ENCODE assay signal across 34 cellular contexts in the genomic region with DNA sequence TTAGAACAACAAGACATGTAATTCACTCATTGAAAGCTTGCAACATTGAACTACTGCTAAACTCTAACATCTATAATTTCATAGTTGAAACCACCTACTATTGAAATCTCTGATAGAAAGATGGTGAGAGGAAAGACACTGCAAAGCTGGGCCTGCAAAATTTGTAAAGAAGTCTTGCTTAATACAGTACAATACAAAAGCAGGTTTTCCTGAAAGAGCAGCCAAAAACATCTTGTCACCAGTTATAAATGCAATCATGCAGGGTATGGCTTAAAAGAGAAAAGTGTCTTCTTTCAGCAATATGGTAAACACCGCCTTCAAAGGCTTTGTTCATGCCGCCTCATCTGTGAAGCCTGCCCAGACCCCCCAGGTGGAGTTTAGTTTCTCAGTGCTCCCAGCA.
DNase-seq lines count a peak whose midpoint lies in the region; ATAC-seq and TF ChIP-seq lines count a peak whose summit lies in the region.
"Had no signal": no experiment of that assay in that cellular context is flagged by ENCODE, and none has a peak within 500 bp of the region (broad histone marks: within the 10 kb centered on the region; RNA-seq: fewer than 3 reads in every experiment).

No MANE protein-coding gene starts in this region.

- H3K9me3 Mint-ChIP-seq in nephron progenitor cell = no peaks in the 10 kb centered on the region
- H3K9me3 Mint-ChIP-seq: activated naive CD4-positive, alpha-beta T cell treated with anti-CD3 and anti-CD28 coated beads, Interleukin-2, amount 50 U/mL, for 72 hours; HFFc6; IgD-negative memory B cell; nephron had no signal

- no peak overlapping the region for H3K27ac Mint-ChIP-seq in nephron progenitor cell
- H3K27ac Mint-ChIP-seq: activated naive CD4-positive, alpha-beta T cell treated with anti-CD3 and anti-CD28 coated beads, Interleukin-2, amount 50 U/mL, for 72 hours; HFFc6; IgD-negative memory B cell; nephron had no signal

- H3K4me1 ChIP-seq in right atrium auricular region = peaks cover 0 to 26% of the 10 kb centered on the region in 2 donors

- intact Hi-C loops in Right ventricle myocardium superior (cut with DNase I) = no loop called here

- no peak for TF ChIP-seq CTCF in right atrium auricular region (IDR thresholded peaks at IDR 0.05)
- no peak for TF ChIP-seq CTCF in epithelial cell of esophagus (IDR thresholded peaks at IDR 0.05; ENCODE audit: insufficient read depth, low read depth, low read length, missing control alignments)
- TF ChIP-seq CTCF in nephron progenitor cell (IDR thresholded peaks at IDR 0.05) = no peak

- no peak for ATAC-seq in Right ventricle myocardium superior (ENCODE audit: poor library complexity)
- ATAC-seq: activated naive CD4-positive, alpha-beta T cell treated with anti-CD3 and anti-CD28 coated beads, Interleukin-2, amount 50 U/mL, for 72 hours; stimulated activated naive CD8-positive, alpha-beta T cell treated with anti-CD3 and anti-CD28 coated beads, Interleukin-15, Interleukin-2, amounts not matched to agents 100 U/mL and 50 U/mL, for 24 hours had no signal

- H3K27me3 Mint-ChIP-seq in nephron progenitor cell (ENCODE audit: low read depth, poor library complexity) = peaks cover 3% of the 10 kb centered on the region
- H3K27me3 Mint-ChIP-seq: IgD-negative memory B cell had no signal

- no peaks in the 10 kb centered on the region for H3K27me3 ChIP-seq in right atrium auricular region
- H3K27me3 ChIP-seq: ovary, SJSA1, spleen had no signal

- H3K36me3 ChIP-seq in right atrium auricular region = peaks cover 17% of the 10 kb centered on the region
- H3K36me3 ChIP-seq: ovary, SJSA1 had no signal

- H3K36me3 Mint-ChIP-seq in nephron progenitor cell (ENCODE audit: low read depth) = no peaks in the 10 kb centered on the region
- H3K36me3 Mint-ChIP-seq: activated naive CD4-positive, alpha-beta T cell treated with anti-CD3 and anti-CD28 coated beads, Interleukin-2, amount 50 U/mL, for 72 hours; IgD-negative memory B cell had no signal

- DNase-seq in DMS53 (lab: John Stamatoyannopoulos, UW) (peak; percentile 20), DMS53 treated with DMSO at 0.1 percent for 48 hours (lab: John Stamatoyannopoulos, UW; ENCODE audit: unreplicated experiment) (no peak), right atrium auricular region (ENCODE audit: low spot score) (no peak), Right ventricle myocardium superior (no peak), epithelial cell of esophagus (ENCODE audit: low read depth) (peak; percentile 2), DMS79 (lab: John Stamatoyannopoulos, UW) (no peak), nephron progenitor cell (no peak), middle frontal gyrus (ENCODE audit: extremely low spot score, low spot score) (no peak)
- DNase-seq: activated CD4-positive, alpha-beta T cell treated with anti-CD3 and anti-CD28 coated beads for 48 hours; activated T-cell treated with anti-CD3 and anti-CD28 coated beads for 4 hours; C1 segment of cervical spinal cord; Calu3; effector memory CD4-positive, alpha-beta T cell; foreskin fibroblast; GOT3; head of caudate nucleus; HFFc6; NCI-H1694; NCI-H2227 treated with DMSO at 0.1 percent for 48 hours; NCI-H82; ovary; RPMI8226; spleen; stimulated activated CD4-positive, alpha-beta T cell treated with anti-CD3 and anti-CD28 coated beads, Interleukin-2, amount 100 ng/mL, for 24 hours; stimulated activated naive CD8-positive, alpha-beta T cell treated with anti-CD3 and anti-CD28 coated beads, Interleukin-15, Interleukin-2, amounts not matched to agents 100 U/mL and 50 U/mL, for 24 hours; T1000 had no signal

- H3K4me1 Mint-ChIP-seq in nephron progenitor cell = no peaks in the 10 kb centered on the region
- H3K4me1 Mint-ChIP-seq: nephron had no signal

- H3K4me3 ChIP-seq in right atrium auricular region = no peak overlapping the region
- no peak overlapping the region for H3K4me3 ChIP-seq in epithelial cell of esophagus (ENCODE audit: low read length)
- H3K4me3 ChIP-seq: coronary artery, lung, ovary, SJSA1, spleen had no signal

- H3K9me3 ChIP-seq in right atrium auricular region = no peaks in the 10 kb centered on the region
- H3K9me3 ChIP-seq: ovary, SJSA1, spleen had no signal

- no peak overlapping the region for H3K4me3 Mint-ChIP-seq in nephron progenitor cell
- H3K4me3 Mint-ChIP-seq: HFFc6, IgD-negative memory B cell, nephron had no signal

- peak overlapping the region; percentile 54 to 87 for H3K27ac ChIP-seq in right atrium auricular region
- H3K27ac ChIP-seq: 22Rv1, ovary, SJSA1, spleen, VCaP had no signal

Comparison
In these comparisons a context has a peak if more than half of its experiments do, and no peak if none do; other contexts are left out.
1. DNase-seq: peak in DMS53 (single experiment) and epithelial cell of esophagus (single experiment); none in DMS53 treated with DMSO at 0.1 percent for 48 hours (single experiment), right atrium auricular region (single experiment), Right ventricle myocardium superior (single experiment), DMS79 (single experiment), nephron progenitor cell (single experiment) and middle frontal gyrus (single experiment).